ENCODE assay signal across 27 cellular contexts in the genomic region with DNA sequence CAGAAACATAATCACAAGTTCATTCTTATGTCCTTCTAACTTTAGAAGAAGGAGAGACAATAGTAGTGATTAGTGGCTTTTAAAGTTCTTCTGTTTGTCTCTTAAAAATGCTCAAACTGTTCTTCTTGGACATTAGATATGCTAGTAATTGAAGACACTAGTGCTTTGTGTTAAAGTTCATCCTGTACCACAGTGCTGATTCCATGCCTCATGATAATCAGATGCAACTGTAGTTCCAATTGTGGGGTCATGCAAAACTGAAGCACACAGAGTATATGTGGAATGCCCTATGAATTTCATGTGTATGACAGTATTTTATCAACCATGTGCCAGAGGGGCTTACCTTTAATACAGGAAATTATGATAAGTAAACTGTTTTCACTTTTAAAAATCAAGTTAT. TPM values are rescaled to one million over a fixed set of nuclear protein-coding genes. Genes with fewer than 3 reads are reported as not detected.
"Had no signal": no experiment of that assay in that cellular context is flagged by ENCODE, and none has a peak within 500 bp of the region (broad histone marks: within the 10 kb centered on the region; RNA-seq: fewer than 3 reads in every experiment).

No MANE protein-coding gene starts in this region.

- H3K4me1 Mint-ChIP-seq: nephron progenitor cell; stimulated activated memory B cell treated with anti-CD40 and anti-IgM and Interleukin-4, amounts not matched to agents 10 μg/mL and 1 μg/mL and 100 μg/mL, for 72 hours had no signal

- H3K27ac Mint-ChIP-seq: activated CD4-positive, alpha-beta T cell treated with anti-CD3 and anti-CD28 coated beads for 36 hours; activated CD8-positive, alpha-beta memory T cell treated with anti-CD3 and anti-CD28 coated beads, Interleukin-2, amount 10 ng/mL, durations not matched to agents 7 days and 5 days; activated CD8-positive, alpha-beta T cell treated with anti-CD3 and anti-CD28 coated beads, Interleukin-2, amount 10 ng/mL, durations not matched to agents 7 days and 5 days; activated naive CD8-positive, alpha-beta T cell treated with anti-CD3 and anti-CD28 coated beads, Interleukin-2, amount 10 ng/mL, durations not matched to agents 7 days and 5 days; endodermal cell; nephron progenitor cell; stimulated activated memory B cell treated with anti-CD40 and anti-IgM and Interleukin-4, amounts not matched to agents 10 μg/mL and 1 μg/mL and 100 μg/mL, for 72 hours had no signal

- H3K9me3 Mint-ChIP-seq: nephron progenitor cell; stimulated activated memory B cell treated with anti-CD40 and anti-IgM and Interleukin-4, amounts not matched to agents 10 μg/mL and 1 μg/mL and 100 μg/mL, for 72 hours had no signal

- DNase-seq: activated CD4-positive, alpha-beta T cell treated with anti-CD3 and anti-CD28 coated beads for 36 hours; activated CD4-positive, CD25-positive, alpha-beta regulatory T cell; activated CD8-positive, alpha-beta memory T cell treated with anti-CD3 and anti-CD28 coated beads, Interleukin-2, amount 10 ng/mL, durations not matched to agents 7 days and 5 days; activated CD8-positive, alpha-beta T cell treated with anti-CD3 and anti-CD28 coated beads, Interleukin-2, amount 10 ng/mL, durations not matched to agents 7 days and 5 days; activated effector memory CD4-positive, alpha-beta T cell treated with Interleukin-2 at 50 U/mL for 16 hours; activated naive CD4-positive, alpha-beta T cell treated with Interleukin-2 at 50 U/mL for 16 hours; activated naive CD8-positive, alpha-beta T cell treated with anti-CD3 and anti-CD28 coated beads, Interleukin-2, amount 10 ng/mL, durations not matched to agents 7 days and 5 days; amniotic stem cell; caudate nucleus; endodermal cell; head of caudate nucleus; hippocampal formation; left cardiac atrium; left ventricle myocardium superior; nephron progenitor cell; pancreas; psoas muscle; sigmoid colon; small intestine; stimulated activated CD4-positive, alpha-beta T cell treated with anti-CD3 and anti-CD28 coated beads, Interleukin-4, amount 100 ng/mL, for 24 hours; stomach; T-helper 2 cell had no signal

- H3K27me3 Mint-ChIP-seq: activated CD4-positive, alpha-beta T cell treated with anti-CD3 and anti-CD28 coated beads for 36 hours; activated CD8-positive, alpha-beta memory T cell treated with anti-CD3 and anti-CD28 coated beads, Interleukin-2, amount 10 ng/mL, durations not matched to agents 7 days and 5 days; activated naive CD8-positive, alpha-beta T cell treated with anti-CD3 and anti-CD28 coated beads, Interleukin-2, amount 10 ng/mL, durations not matched to agents 7 days and 5 days; stimulated activated memory B cell treated with anti-CD40 and anti-IgM and Interleukin-4, amounts not matched to agents 10 μg/mL and 1 μg/mL and 100 μg/mL, for 72 hours had no signal

- H3K4me3 Mint-ChIP-seq: activated CD4-positive, alpha-beta T cell treated with anti-CD3 and anti-CD28 coated beads for 36 hours; activated CD8-positive, alpha-beta memory T cell treated with anti-CD3 and anti-CD28 coated beads, Interleukin-2, amount 10 ng/mL, durations not matched to agents 7 days and 5 days; activated CD8-positive, alpha-beta T cell treated with anti-CD3 and anti-CD28 coated beads, Interleukin-2, amount 10 ng/mL, durations not matched to agents 7 days and 5 days; activated naive CD8-positive, alpha-beta T cell treated with anti-CD3 and anti-CD28 coated beads, Interleukin-2, amount 10 ng/mL, durations not matched to agents 7 days and 5 days; endodermal cell; nephron progenitor cell; stimulated activated memory B cell treated with anti-CD40 and anti-IgM and Interleukin-4, amounts not matched to agents 10 μg/mL and 1 μg/mL and 100 μg/mL, for 72 hours had no signal

- H3K27ac ChIP-seq: epithelial cell of prostate, gastroesophageal sphincter, pancreas, psoas muscle, sigmoid colon, stomach, tibial nerve had no signal

RNA-seq across cellular contexts. Expression of a gene that starts 11.4 kb away (rescaled TPM):
- polyA plus RNA-seq: keratinocyte, pancreas had no signal
